Comparison of ENCODE assay signal across 8 cellular contexts in genomic region chr1:109274533-109275476, GRCh38. TPM values are rescaled to one million over a fixed set of nuclear protein-coding genes. Genes with fewer than 3 reads are reported as not detected.
DNase-seq lines count a peak whose midpoint lies in the region; ATAC-seq and TF ChIP-seq lines count a peak whose summit lies in the region.
"Had no signal": no experiment of that assay in that cellular context is flagged by ENCODE, and none has a peak within 500 bp of the region (broad histone marks: within the 10 kb centered on the region; RNA-seq: fewer than 3 reads in every experiment).

No MANE protein-coding gene starts in this region.

- no peak for TF ChIP-seq CTCF in suprapubic skin (IDR thresholded peaks at IDR 0.05)

- H3K4me1 ChIP-seq in HUES64 (ENCODE audit: insufficient read depth, low read length) (peaks cover 26% of the 10 kb centered on the region), suprapubic skin (peaks cover 56% of the 10 kb centered on the region)

- intact Hi-C loops in left ventricle myocardium superior (cut with micrococcal nuclease), result no loop called here

- H3K27me3 ChIP-seq in HUES64 (ENCODE audit: insufficient read depth, low read length), result no peaks in the 10 kb centered on the region
- H3K27me3 ChIP-seq in suprapubic skin, result no peaks in the 10 kb centered on the region

- 29% methylated on average over 23 of the region's 24 CpGs for WGBS in HUES64
- 46% methylated on average over 24 of the region's 24 CpGs for WGBS in suprapubic skin

- ATAC-seq in SK-N-SH treated with all-trans-retinoic acid at 6 μM for 48 hours (peak; percentile 57), left ventricle myocardium superior (peak; percentile 31), HG03097 (IDR thresholded peaks at IDR 0.05; ENCODE audit: low FRiP score, unreplicated experiment) (no peak), HG02938 (IDR thresholded peaks at IDR 0.05; ENCODE audit: unreplicated experiment) (no peak)

- no peak for TF ChIP-seq EP300 in suprapubic skin (IDR thresholded peaks at IDR 0.05)

- H3K4me3 ChIP-seq in HUES64 (ENCODE audit: low read length), result no peak overlapping the region
- peak overlapping the region; percentile 19 for H3K4me3 ChIP-seq in suprapubic skin

- H3K36me3 ChIP-seq in HUES64 (ENCODE audit: insufficient read depth, low read length), result peaks cover 22% of the 10 kb centered on the region
- peaks cover 25% of the 10 kb centered on the region for H3K36me3 ChIP-seq in suprapubic skin

- no peak for TF ChIP-seq POLR2A in suprapubic skin (IDR thresholded peaks at IDR 0.05)

- peak overlapping the region; percentile 44 for H3K9ac ChIP-seq in HUES64 (ENCODE audit: low read depth, low read length)

- no peaks in the 10 kb centered on the region for H3K9me3 ChIP-seq in HUES64 (ENCODE audit: insufficient read depth, low read depth, low read length)
- H3K9me3 ChIP-seq in suprapubic skin, result no peaks in the 10 kb centered on the region

- DNase-seq in left ventricle myocardium superior (peak; percentile 44), suprapubic skin (ENCODE audit: low spot score in 2 of 2) (peak; percentile 72 to 82), NCI-H2171 (lab: John Stamatoyannopoulos, UW) (no peak)

- H3K27ac ChIP-seq in HUES64 (ENCODE audit: low read depth, low read length), result peak overlapping the region; percentile 63
- peak overlapping the region; percentile 86 for H3K27ac ChIP-seq in suprapubic skin

TF ChIP-seq in SK-N-SH treated with all-trans-retinoic acid at 6 μM for 48 hours, 23 proteins besides CTCF, POLR2A, EP300 and RAD21:
- no peak for TF ChIP-seq GLIS3 (CRISPR knock-in tag; IDR thresholded peaks at IDR 0.05)
- TF ChIP-seq RARB (CRISPR knock-in tag; IDR thresholded peaks at IDR 0.05), result no peak
- TF ChIP-seq ESRRG (CRISPR knock-in tag; IDR thresholded peaks at IDR 0.05), result no peak
- no peak for TF ChIP-seq SNAI2 (CRISPR knock-in tag; IDR thresholded peaks at IDR 0.05)
- TF ChIP-seq OSR1 (CRISPR knock-in tag; IDR thresholded peaks at IDR 0.05), result no peak
- no peak for TF ChIP-seq TOX (CRISPR knock-in tag; IDR thresholded peaks at IDR 0.05; ENCODE audit: borderline replicate concordance)
- TF ChIP-seq ZFP3 (CRISPR knock-in tag; IDR thresholded peaks at IDR 0.05), result no peak
- TF ChIP-seq, protein P1, sequence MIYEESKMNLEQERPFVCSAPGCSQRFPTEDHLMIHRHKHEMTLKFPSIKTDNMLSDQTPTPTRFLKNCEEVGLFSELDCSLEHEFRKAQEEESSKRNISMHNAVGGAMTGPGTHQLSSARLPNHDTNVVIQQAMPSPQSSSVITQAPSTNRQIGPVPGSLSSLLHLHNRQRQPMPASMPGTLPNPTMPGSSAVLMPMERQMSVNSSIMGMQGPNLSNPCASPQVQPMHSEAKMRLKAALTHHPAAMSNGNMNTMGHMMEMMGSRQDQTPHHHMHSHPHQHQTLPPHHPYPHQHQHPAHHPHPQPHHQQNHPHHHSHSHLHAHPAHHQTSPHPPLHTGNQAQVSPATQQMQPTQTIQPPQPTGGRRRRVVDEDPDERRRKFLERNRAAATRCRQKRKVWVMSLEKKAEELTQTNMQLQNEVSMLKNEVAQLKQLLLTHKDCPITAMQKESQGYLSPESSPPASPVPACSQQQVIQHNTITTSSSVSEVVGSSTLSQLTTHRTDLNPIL (CRISPR knock-in tag; IDR thresholded peaks at IDR 0.05; ENCODE audit: low read depth), result no peak
- no peak for TF ChIP-seq ZNF565 (CRISPR knock-in tag; conservative IDR thresholded peaks at IDR 0.05; ENCODE audit: low read depth)
- no peak for TF ChIP-seq ISL1 (CRISPR knock-in tag; IDR thresholded peaks at IDR 0.05)
- TF ChIP-seq ZNF8 (CRISPR knock-in tag; IDR thresholded peaks at IDR 0.05), result no peak
- TF ChIP-seq, protein P2, sequence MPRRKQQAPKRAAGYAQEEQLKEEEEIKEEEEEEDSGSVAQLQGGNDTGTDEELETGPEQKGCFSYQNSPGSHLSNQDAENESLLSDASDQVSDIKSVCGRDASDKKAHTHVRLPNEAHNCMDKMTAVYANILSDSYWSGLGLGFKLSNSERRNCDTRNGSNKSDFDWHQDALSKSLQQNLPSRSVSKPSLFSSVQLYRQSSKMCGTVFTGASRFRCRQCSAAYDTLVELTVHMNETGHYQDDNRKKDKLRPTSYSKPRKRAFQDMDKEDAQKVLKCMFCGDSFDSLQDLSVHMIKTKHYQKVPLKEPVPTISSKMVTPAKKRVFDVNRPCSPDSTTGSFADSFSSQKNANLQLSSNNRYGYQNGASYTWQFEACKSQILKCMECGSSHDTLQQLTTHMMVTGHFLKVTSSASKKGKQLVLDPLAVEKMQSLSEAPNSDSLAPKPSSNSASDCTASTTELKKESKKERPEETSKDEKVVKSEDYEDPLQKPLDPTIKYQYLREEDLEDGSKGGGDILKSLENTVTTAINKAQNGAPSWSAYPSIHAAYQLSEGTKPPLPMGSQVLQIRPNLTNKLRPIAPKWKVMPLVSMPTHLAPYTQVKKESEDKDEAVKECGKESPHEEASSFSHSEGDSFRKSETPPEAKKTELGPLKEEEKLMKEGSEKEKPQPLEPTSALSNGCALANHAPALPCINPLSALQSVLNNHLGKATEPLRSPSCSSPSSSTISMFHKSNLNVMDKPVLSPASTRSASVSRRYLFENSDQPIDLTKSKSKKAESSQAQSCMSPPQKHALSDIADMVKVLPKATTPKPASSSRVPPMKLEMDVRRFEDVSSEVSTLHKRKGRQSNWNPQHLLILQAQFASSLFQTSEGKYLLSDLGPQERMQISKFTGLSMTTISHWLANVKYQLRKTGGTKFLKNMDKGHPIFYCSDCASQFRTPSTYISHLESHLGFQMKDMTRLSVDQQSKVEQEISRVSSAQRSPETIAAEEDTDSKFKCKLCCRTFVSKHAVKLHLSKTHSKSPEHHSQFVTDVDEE (CRISPR knock-in tag; IDR thresholded peaks at IDR 0.05), result no peak
- TF ChIP-seq TCF4 (CRISPR knock-in tag; IDR thresholded peaks at IDR 0.05; ENCODE audit: borderline replicate concordance), result no peak
- TF ChIP-seq ZC3H10 (CRISPR knock-in tag; IDR thresholded peaks at IDR 0.05), result no peak
- TF ChIP-seq PATZ1 (CRISPR knock-in tag; IDR thresholded peaks at IDR 0.05; ENCODE audit: borderline replicate concordance), result no peak

RNA-seq across cellular contexts. Expression of gene PSRC1, which starts 8.1 kb away (rescaled TPM):
- 47.7 TPM for polyA plus RNA-seq in HUES64 (2013, experiment 1 of 2)
- 54.1 TPM for polyA plus RNA-seq in HUES64 (2013, experiment 2 of 2)
- total RNA-seq in left ventricle myocardium superior (0.74 TPM), suprapubic skin (1 to 10 TPM; 1.9 to 6.8 (median 3.7) TPM)

RNA-seq across cellular contexts. Expression of gene CELSR2, which starts 25.5 kb away (rescaled TPM):
- 13.5 TPM for polyA plus RNA-seq in HUES64 (2013, experiment 1 of 2)
- 18.2 TPM for polyA plus RNA-seq in HUES64 (2013, experiment 2 of 2)
- total RNA-seq in left ventricle myocardium superior (9.8 TPM), suprapubic skin (100 to 1,000 TPM; 106 to 145 (median 129) TPM)

RNA-seq across cellular contexts. Expression of gene MYBPHL, which starts 32.0 kb away (rescaled TPM):
- polyA plus RNA-seq in HUES64 (2013, experiment 1 of 2), result not detected
- polyA plus RNA-seq in HUES64 (2013, experiment 2 of 2), result not detected
- total RNA-seq in left ventricle myocardium superior (0.35 TPM), suprapubic skin (not detected)
- total RNA-seq: mesenteric fat pad had no signal

Comparison
In these comparisons a context has a peak if more than half of its experiments do, and no peak if none do; other contexts are left out.
1. ATAC-seq: peak in SK-N-SH treated with all-trans-retinoic acid at 6 μM for 48 hours (single experiment) and left ventricle myocardium superior (single experiment); none in HG03097 (single experiment) and HG02938 (single experiment).